Comparison of ENCODE assay signal across 19 cellular contexts in genomic region chr7:111903016-111903415, GRCh38.
A peak's percentile ranks its signal among the peaks of the same experiment; 100 is the strongest.
DNase-seq lines count a peak whose midpoint lies in the region; ATAC-seq, FAIRE-seq and TF ChIP-seq lines count a peak whose summit lies in the region.
"Had no signal": no experiment of that assay in that cellular context is flagged by ENCODE, and none has a peak within 500 bp of the region (broad histone marks: within the 10 kb centered on the region; RNA-seq: fewer than 3 reads in every experiment).

No MANE protein-coding gene starts in this region.

- TF ChIP-seq CTCF in RWPE1 (conservative IDR thresholded peaks at IDR 0.05; ENCODE audit: low read depth) = no peak
- no peak for TF ChIP-seq CTCF in foreskin keratinocyte (conservative IDR thresholded peaks at IDR 0.05)
- TF ChIP-seq CTCF in mucosa of descending colon (IDR thresholded peaks at IDR 0.05) = no peak
- no peak for TF ChIP-seq CTCF in D721Med (IDR thresholded peaks at IDR 0.05; ENCODE audit: insufficient read depth, missing control alignments)

- FAIRE-seq in D721Med (lab: Jason Lieb, UNC) = no peak
- FAIRE-seq: G401.6, GM12878, GM19239, H1 had no signal

- intact Hi-C loops in mucosa of descending colon (cut with DNase I, micrococcal nuclease) = no loop called here

- H3K9me3 ChIP-seq in mucosa of descending colon = no peaks in the 10 kb centered on the region

- CTCF ChIA-PET in RWPE1 (lab: Yijun Ruan, JAX) = interaction anchor here (0.7 kb wide), 1 partner anchor 151 kb away, joined by 4 read pairs; no protein-coding TSS in a partner anchor

- H3K27ac ChIP-seq in RWPE1 (0 out of 2 replicates have a peak overlapping the region, but pooled peaks have one; percentile 32), foreskin keratinocyte (peak overlapping the region; percentile 21)
- H3K27ac ChIP-seq: GM23248 had no signal

- H3K27me3 ChIP-seq in foreskin keratinocyte = no peaks in the 10 kb centered on the region

- no peak overlapping the region for H3K4me3 ChIP-seq in mucosa of descending colon
- H3K4me3 ChIP-seq: GM12878, GM23248 had no signal

- POLR2A ChIA-PET in RWPE1 (lab: Yijun Ruan, JAX; ENCODE audit: low non-redundant PET) = no interaction called here

- H3K36me3 ChIP-seq in mucosa of descending colon (ENCODE audit: low read depth) = no peaks in the 10 kb centered on the region

- peaks cover 27% of the 10 kb centered on the region for H3K4me1 ChIP-seq in foreskin keratinocyte
- no peaks in the 10 kb centered on the region for H3K4me1 ChIP-seq in mucosa of descending colon (ENCODE audit: low read depth)

- DNase-seq in LoVo (ENCODE audit: low spot score) = peak; percentile 27
- no peak for DNase-seq in RWPE1 (ENCODE audit: low spot score)
- no peak for DNase-seq in foreskin keratinocyte
- DNase-seq in mucosa of descending colon = no peak
- no peak for DNase-seq in epidermal melanocyte (ENCODE audit: insufficient read length, low spot score)
- DNase-seq in cerebellum (ENCODE audit: low spot score) = no peak
- no peak for DNase-seq in D721Med (ENCODE audit: insufficient read length, low spot score)
- DNase-seq: C1 segment of cervical spinal cord; Calu3; CD4-positive, alpha-beta memory T cell; COR-L47; DMS153; DND-41; GM23248; H7 had no signal

- ATAC-seq in foreskin keratinocyte (no peak), mucosa of descending colon (peak; percentile 94)
- ATAC-seq: GM12878 had no signal
